8 cellular contexts compared by ENCODE assay signal in genomic region chr7:30800785-30801252, GRCh38. TPM values are rescaled to one million over a fixed set of nuclear protein-coding genes. Genes with fewer than 3 reads are reported as not detected.
DNase-seq lines count a peak whose midpoint lies in the region; ATAC-seq and TF ChIP-seq lines count a peak whose summit lies in the region.

No MANE protein-coding gene starts in this region.

- TF ChIP-seq EP300 in suprapubic skin (IDR thresholded peaks at IDR 0.05), result no peak

- H3K27me3 ChIP-seq in right lobe of liver (no peaks in the 10 kb centered on the region), suprapubic skin (no peaks in the 10 kb centered on the region)

- H3K9me3 ChIP-seq in right lobe of liver (no peaks in the 10 kb centered on the region), suprapubic skin (no peaks in the 10 kb centered on the region)

- TF ChIP-seq CTCF in right lobe of liver (IDR thresholded peaks at IDR 0.05), result peak; percentile 62 to 78 (median 69)
- peak; percentile 55 to 68 for TF ChIP-seq CTCF in suprapubic skin (IDR thresholded peaks at IDR 0.05)

- ATAC-seq in GM21529 (IDR thresholded peaks at IDR 0.05; ENCODE audit: unreplicated experiment) (peak; percentile 28), right lobe of liver (peak; percentile 86 to 96 (median 90)), HG03108 (IDR thresholded peaks at IDR 0.05; ENCODE audit: unreplicated experiment) (no peak)

- intact Hi-C loops in right lobe of liver (cut with DNase I), result loop anchor here (5.0 kb wide), 1 partner anchor 176 kb away; no protein-coding TSS in a partner anchor

- WGBS in right lobe of liver (ENCODE audit: insufficient coverage, low coverage, low lambda C conversion rate, missing lambda C conversion rate), result 0% methylated on average over 2 of the region's 6 CpGs
- WGBS in suprapubic skin, result 40% methylated on average over 6 of the region's 6 CpGs

- H3K27ac ChIP-seq in right lobe of liver (no peak overlapping the region), suprapubic skin (no peak overlapping the region)

- H3K36me3 ChIP-seq in right lobe of liver, result no peaks in the 10 kb centered on the region
- H3K36me3 ChIP-seq in suprapubic skin, result no peaks in the 10 kb centered on the region

- TF ChIP-seq POLR2A in right lobe of liver (IDR thresholded peaks at IDR 0.05), result no peak
- TF ChIP-seq POLR2A in suprapubic skin (IDR thresholded peaks at IDR 0.05), result no peak

- DNase-seq in ELF-1 (ENCODE audit: low read depth, low spot score) (peak; percentile 82), MV-4-11 (lab: John Stamatoyannopoulos, UW) (peak; percentile 56), SK-N-DZ (ENCODE audit: low spot score) (peak; percentile 89), dermis microvascular lymphatic vessel endothelial cell (ENCODE audit: low read depth in 2 of 2) (peak; percentile 69 to 78), right lobe of liver (peak in 1 of 3 donors; percentile 60), suprapubic skin (ENCODE audit: low spot score in 2 of 2) (no peak)

- no peak overlapping the region for H3K4me3 ChIP-seq in right lobe of liver
- no peak overlapping the region for H3K4me3 ChIP-seq in suprapubic skin

- peaks cover 0 to 13% (median 3%) of the 10 kb centered on the region in 4 donors for H3K4me1 ChIP-seq in right lobe of liver
- H3K4me1 ChIP-seq in suprapubic skin, result peaks cover 38% of the 10 kb centered on the region

RNA-seq across cellular contexts. Expression of gene MINDY4, which starts 29.6 kb away (rescaled TPM):
- polyA plus RNA-seq in SK-N-DZ (2014; cell fraction: cytosol; rRNA removed), result 3.1 and 3.7 TPM in 2 replicates
- polyA plus RNA-seq in SK-N-DZ (2014; cell fraction: nucleus; rRNA removed), result 3.0 and 4.3 TPM in 2 replicates
- total RNA-seq in dermis microvascular lymphatic vessel endothelial cell (1.3 and 1.5 TPM in 2 replicates), right lobe of liver (1 to 10 TPM; 1.2 to 3.2 (median 2.3) TPM), suprapubic skin (10 to 100 TPM in 1 of 4 donors, 1 to 10 TPM in 3; 4.6 to 10.5 (median 6.1) TPM)

RNA-seq across cellular contexts. Expression of gene INMT, which starts 48.9 kb away (rescaled TPM):
- not detected in 2 replicates for polyA plus RNA-seq in SK-N-DZ (2014; cell fraction: cytosol; rRNA removed)
- polyA plus RNA-seq in SK-N-DZ (2014; cell fraction: nucleus; rRNA removed), result 0.22 TPM in 1 of 2 replicates, not detected in the other
- total RNA-seq in dermis microvascular lymphatic vessel endothelial cell, result under 0.01 TPM in 1 of 2 replicates, not detected in the other
- total RNA-seq in right lobe of liver, result 10 to 100 TPM; 14.7 to 58.9 (median 35.5) TPM
- total RNA-seq in suprapubic skin, result 1 to 10 TPM; 1.3 to 9.7 (median 4.2) TPM

Comparison
In these comparisons a context has a peak if more than half of its experiments do, and no peak if none do; other contexts are left out.
1. DNase-seq: peak in ELF-1 (single experiment), MV-4-11 (single experiment), SK-N-DZ (single experiment) and dermis microvascular lymphatic vessel endothelial cell (2 of 2); none in suprapubic skin (0 of 2).